In genomic region chr5:58412932-58413331, GRCh38 we compare ENCODE assay signal across 17 cellular contexts.
"Had no signal": no experiment of that assay in that cellular context is flagged by ENCODE, and none has a peak within 500 bp of the region (broad histone marks: within the 10 kb centered on the region; RNA-seq: fewer than 3 reads in every experiment).

No MANE protein-coding gene starts in this region.

- H3K27ac ChIP-seq: gastroesophageal sphincter, heart left ventricle, thyroid gland had no signal

- H3K9me3 ChIP-seq: gastroesophageal sphincter, heart left ventricle, thyroid gland had no signal

- H3K4me1 ChIP-seq: gastroesophageal sphincter, thyroid gland had no signal

- H3K4me3 ChIP-seq: gastroesophageal sphincter, heart left ventricle, thyroid gland had no signal

- H3K27me3 ChIP-seq: gastroesophageal sphincter, heart left ventricle, thyroid gland had no signal

- DNase-seq: activated CD4-positive, alpha-beta T cell treated with anti-CD3 and anti-CD28 coated beads, Interleukin-2, amount 10 ng/mL, durations not matched to agents 24 days and 14 days; activated CD8-positive, alpha-beta T cell treated with anti-CD3 and anti-CD28 coated beads for 36 hours; activated naive CD4-positive, alpha-beta T cell treated with anti-CD3 and anti-CD28 coated beads for 36 hours; activated T-cell treated with anti-CD3 and anti-CD28 coated beads, Interleukin-2, amount 50 U/mL, for 24 hours; anterior cingulate cortex; effector CD4-positive, alpha-beta T cell; heart left ventricle; nephron progenitor cell; nucleus accumbens; posterior cingulate gyrus; stimulated activated CD4-positive, alpha-beta T cell treated with anti-CD3 and anti-CD28 coated beads, Interleukin-2, amount 100 ng/mL, for 24 hours; stimulated activated naive CD4-positive, alpha-beta T cell treated with Interleukin-2 at 50 U/mL for 16 hours; T-helper 1 cell; T-helper 9 cell; thyroid gland had no signal

- H3K36me3 ChIP-seq: gastroesophageal sphincter, heart left ventricle, thyroid gland had no signal

- ATAC-seq: activated CD8-positive, alpha-beta T cell treated with anti-CD3 and anti-CD28 coated beads for 36 hours; esophagus mucosa; gastroesophageal sphincter had no signal
